Comparison of ENCODE assay signal across 10 cellular contexts in genomic region chr2:119567292-119567691, GRCh38. TPM values are rescaled to one million over a fixed set of nuclear protein-coding genes. Genes with fewer than 3 reads are reported as not detected.
"Had no signal": no experiment of that assay in that cellular context is flagged by ENCODE, and none has a peak within 500 bp of the region (broad histone marks: within the 10 kb centered on the region; RNA-seq: fewer than 3 reads in every experiment).

No MANE protein-coding gene starts in this region.

- H3K27ac ChIP-seq: HL-60, KMS-11 had no signal

- FAIRE-seq: HepG2, HTR-8/SVneo had no signal

- ATAC-seq: HepG2 had no signal

- DNase-seq: IMR-90, KBM-7, KG1 had no signal

- H3K4me2 ChIP-seq: KMS-11 had no signal

- H3K9ac ChIP-seq: KMS-11 had no signal

RNA-seq across cellular contexts. Expression of gene CFAP221, which starts 23.0 kb away (rescaled TPM):
- total RNA-seq: HepG2, HT-29, HT1080, IMR-90 had no signal
- polyA plus RNA-seq: HepG2, IgD-negative memory B cell, IMR-90 had no signal

RNA-seq across cellular contexts. Expression of gene SCTR, which starts 43.0 kb away (rescaled TPM):
- total RNA-seq: HepG2, HT-29, HT1080, IMR-90 had no signal
- polyA plus RNA-seq: HepG2, IgD-negative memory B cell, IMR-90 had no signal
